Comparison of ENCODE assay signal across 8 cellular contexts in the genomic region with DNA sequence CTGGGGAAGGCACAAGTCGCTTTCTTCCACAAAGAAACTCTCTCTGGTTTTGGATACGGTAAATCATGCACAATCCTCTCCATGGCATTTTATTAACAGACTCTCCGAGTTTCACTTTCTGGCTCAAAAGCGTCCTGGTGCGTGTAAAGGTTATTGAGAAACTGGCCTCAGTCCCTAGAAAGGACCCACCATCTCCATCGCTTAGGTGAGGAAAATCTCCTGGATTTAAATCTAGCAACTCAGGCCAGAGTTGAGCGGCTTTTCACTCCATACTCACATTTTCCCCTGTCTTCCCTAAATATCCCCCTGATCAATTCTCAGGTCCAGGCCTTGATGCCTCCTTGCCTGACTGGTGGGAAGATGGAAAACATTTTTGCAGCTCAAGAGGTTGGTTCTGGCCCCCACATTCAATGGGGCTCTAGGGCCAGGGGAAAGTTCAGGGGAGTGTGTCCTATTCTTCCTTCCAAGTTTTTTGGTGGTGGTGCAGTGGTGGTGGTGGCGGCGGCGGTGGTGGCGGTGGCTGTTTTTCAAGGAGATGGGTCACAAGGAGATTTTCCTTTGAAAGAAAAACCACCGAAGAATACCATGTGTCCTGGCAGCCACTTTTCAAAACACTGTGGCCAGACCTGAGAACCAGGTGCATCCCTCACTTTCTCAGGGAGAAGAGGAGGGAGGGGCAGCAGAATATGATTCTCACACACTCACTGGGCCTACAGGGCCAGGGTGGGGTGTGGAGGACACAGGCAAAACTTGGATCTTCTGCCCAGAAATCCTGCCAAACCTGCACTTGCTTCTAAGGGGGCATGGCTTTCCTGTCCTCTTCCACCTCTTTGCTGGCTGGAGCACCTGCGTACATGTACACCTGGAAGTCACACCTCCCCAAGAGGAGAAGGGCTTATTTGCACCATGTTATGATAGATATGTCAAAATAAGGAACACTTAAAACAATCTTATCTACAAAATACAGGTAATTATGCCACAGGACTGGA. TPM values are rescaled to one million over a fixed set of nuclear protein-coding genes. Genes with fewer than 3 reads are reported as not detected.
DNase-seq lines count a peak whose midpoint lies in the region; ATAC-seq lines count a peak whose summit lies in the region.

No MANE protein-coding gene starts in this region.

- no peak for DNase-seq in activated naive CD4-positive, alpha-beta T cell treated with anti-CD3 and anti-CD28 coated beads for 36 hours
- DNase-seq in activated naive CD4-positive, alpha-beta T cell (lab: John Stamatoyannopoulos, UW), result no peak
- no peak for DNase-seq in activated CD4-positive, alpha-beta memory T cell treated with anti-CD3 and anti-CD28 coated beads for 36 hours
- DNase-seq in NCI-H748 (lab: John Stamatoyannopoulos, UW; ENCODE audit: unreplicated experiment), result no peak
- no peak for DNase-seq in NCI-H1417 treated with DMSO at 0.1 percent for 48 hours (lab: John Stamatoyannopoulos, UW)

- H3K4me1 Mint-ChIP-seq in activated naive CD4-positive, alpha-beta T cell treated with anti-CD3 and anti-CD28 coated beads for 36 hours (ENCODE audit: low read depth), result peaks cover 74% of the 10 kb centered on the region
- H3K4me1 Mint-ChIP-seq in activated CD4-positive, alpha-beta memory T cell treated with anti-CD3 and anti-CD28 coated beads for 36 hours (ENCODE audit: low read depth), result peaks cover 74% of the 10 kb centered on the region

- H3K27ac Mint-ChIP-seq in activated naive CD4-positive, alpha-beta T cell treated with anti-CD3 and anti-CD28 coated beads for 36 hours, result peak overlapping the region; percentile 99
- H3K27ac Mint-ChIP-seq in activated CD4-positive, alpha-beta memory T cell treated with anti-CD3 and anti-CD28 coated beads for 36 hours, result peak overlapping the region; percentile 99

- POLR2A ChIA-PET in activated CD4-positive, alpha-beta memory T cell treated with anti-CD3 and anti-CD28 coated beads for 36 hours (lab: Charles Lee), result interaction anchor here (1.3 to 11.0 kb wide), 10 partner anchors 7 to 126 kb away, joined by 3 to 211 read pairs (median 12); partner anchors contain the start of genes PNMA1 and ZNF410

- no peaks in the 10 kb centered on the region for H3K36me3 ChIP-seq in iPS-20b (ENCODE audit: insufficient read depth, low read depth, low read length)
- no peaks in the 10 kb centered on the region for H3K36me3 ChIP-seq in thymus (ENCODE audit: control insufficient read depth, insufficient read depth)

- H3K27ac ChIP-seq in iPS-20b (ENCODE audit: low read length) (no peak overlapping the region), thymus (ENCODE audit: low read depth) (peak overlapping the region; percentile 93)

- H3K9me3 ChIP-seq in iPS-20b (ENCODE audit: insufficient read depth, low read depth, low read length), result no peaks in the 10 kb centered on the region
- H3K9me3 ChIP-seq in thymus (ENCODE audit: control insufficient read depth), result no peaks in the 10 kb centered on the region

- H3K4me1 ChIP-seq in iPS-20b (ENCODE audit: insufficient read depth, low read length) (peaks cover 24% of the 10 kb centered on the region), thymus (ENCODE audit: control insufficient read depth, insufficient read depth, low read length) (peaks cover 46% of the 10 kb centered on the region)

- H3K9me3 Mint-ChIP-seq in activated naive CD4-positive, alpha-beta T cell treated with anti-CD3 and anti-CD28 coated beads for 36 hours, result no peaks in the 10 kb centered on the region
- no peaks in the 10 kb centered on the region for H3K9me3 Mint-ChIP-seq in activated CD4-positive, alpha-beta memory T cell treated with anti-CD3 and anti-CD28 coated beads for 36 hours

- WGBS in thymus, result 64% methylated on average over 13 of the region's 13 CpGs

- H3K27me3 ChIP-seq in iPS-20b (ENCODE audit: insufficient read depth, low read length) (peaks cover 35% of the 10 kb centered on the region), thymus (ENCODE audit: control insufficient read depth, insufficient read depth) (no peaks in the 10 kb centered on the region)

- H3K36me3 Mint-ChIP-seq in activated naive CD4-positive, alpha-beta T cell treated with anti-CD3 and anti-CD28 coated beads for 36 hours (ENCODE audit: low read depth), result peaks cover 16% of the 10 kb centered on the region
- H3K36me3 Mint-ChIP-seq in activated CD4-positive, alpha-beta memory T cell treated with anti-CD3 and anti-CD28 coated beads for 36 hours, result peaks cover 22% of the 10 kb centered on the region

- peak overlapping the region; percentile 89 for H3K4me3 Mint-ChIP-seq in activated naive CD4-positive, alpha-beta T cell treated with anti-CD3 and anti-CD28 coated beads for 36 hours
- peak overlapping the region; percentile 84 for H3K4me3 Mint-ChIP-seq in activated CD4-positive, alpha-beta memory T cell treated with anti-CD3 and anti-CD28 coated beads for 36 hours

- peak overlapping the region; percentile 96 for H3K9ac ChIP-seq in iPS-20b (ENCODE audit: low read depth, low read length)

- no peaks in the 10 kb centered on the region for H3K27me3 Mint-ChIP-seq in activated naive CD4-positive, alpha-beta T cell treated with anti-CD3 and anti-CD28 coated beads for 36 hours (ENCODE audit: low read depth)
- no peaks in the 10 kb centered on the region for H3K27me3 Mint-ChIP-seq in activated CD4-positive, alpha-beta memory T cell treated with anti-CD3 and anti-CD28 coated beads for 36 hours

- intact Hi-C loops in activated naive CD4-positive, alpha-beta T cell treated with anti-CD3 and anti-CD28 coated beads for 36 hours (cut with micrococcal nuclease), result loop anchor here (1.0 to 5.0 kb wide), 12 partner anchors 10 to 811 kb away; partner anchors contain the start of genes ACOT2, ALDH6A1, LIN52 and NUMB
- intact Hi-C loops in activated CD4-positive, alpha-beta memory T cell treated with anti-CD3 and anti-CD28 coated beads for 36 hours (cut with micrococcal nuclease), result loop anchor here (1.0 to 5.0 kb wide), 9 partner anchors 9 to 256 kb away; partner anchors contain the start of genes BBOF1, COQ6, ENTPD5 and FAM161B

- H3K4me3 ChIP-seq in iPS-20b (ENCODE audit: low read length) (peak overlapping the region; percentile 86), thymus (ENCODE audit: low read length) (peak overlapping the region; percentile 76)

- no peak for ATAC-seq in HG02973 (IDR thresholded peaks at IDR 0.05; ENCODE audit: unreplicated experiment)

- CTCF ChIA-PET in activated naive CD4-positive, alpha-beta T cell treated with anti-CD3 and anti-CD28 coated beads for 36 hours (lab: Charles Lee), result interaction anchor here (0.6 to 9.6 kb wide), 12 partner anchors 11 to 289 kb away, joined by 3 to 112 read pairs (median 12); no protein-coding TSS in a partner anchor
- CTCF ChIA-PET in activated CD4-positive, alpha-beta memory T cell treated with anti-CD3 and anti-CD28 coated beads for 36 hours (lab: Charles Lee), result interaction anchor here (0.7 to 4.1 kb wide), 13 partner anchors 9 to 68 kb away, joined by 3 to 56 read pairs (median 4); partner anchors contain the start of gene PNMA1

RNA-seq across cellular contexts. Expression of gene PNMA1, which starts 46.7 kb away (rescaled TPM):
- total RNA-seq in activated naive CD4-positive, alpha-beta T cell treated with anti-CD3 and anti-CD28 coated beads for 36 hours, result 10 to 100 TPM; 18.5 to 19.2 TPM
- total RNA-seq in activated CD4-positive, alpha-beta memory T cell treated with anti-CD3 and anti-CD28 coated beads for 36 hours, result 10 to 100 TPM; 28.2 to 28.3 TPM
- 31.2 TPM for polyA plus RNA-seq in thymus
